ENCODE assay signal across 8 cellular contexts in genomic region chr1:16236495-16237342, GRCh38. TPM values are rescaled to one million over a fixed set of nuclear protein-coding genes. Genes with fewer than 3 reads are reported as not detected.
A peak's percentile ranks its signal among the peaks of the same experiment; 100 is the strongest.
DNase-seq lines count a peak whose midpoint lies in the region; ATAC-seq, FAIRE-seq and TF ChIP-seq lines count a peak whose summit lies in the region.

A gene with protein sequence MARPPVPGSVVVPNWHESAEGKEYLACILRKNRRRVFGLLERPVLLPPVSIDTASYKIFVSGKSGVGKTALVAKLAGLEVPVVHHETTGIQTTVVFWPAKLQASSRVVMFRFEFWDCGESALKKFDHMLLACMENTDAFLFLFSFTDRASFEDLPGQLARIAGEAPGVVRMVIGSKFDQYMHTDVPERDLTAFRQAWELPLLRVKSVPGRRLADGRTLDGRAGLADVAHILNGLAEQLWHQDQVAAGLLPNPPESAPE (minus strand): TSS chr1:16237183. CDS start chr1:16236742, 441 bp downstream.

- peak; percentile 74 for DNase-seq in AG04450 (ENCODE audit: low read depth, low spot score)
- peak; percentile 88 for DNase-seq in NCI-H226
- DNase-seq in activated CD4-positive, CD25-positive, alpha-beta regulatory T cell treated with anti-CD3 and anti-CD28 coated beads, Interleukin-2, amount 50 U/mL, for 16 hours (ENCODE audit: low read depth, low spot score) = peak; percentile 88
- DNase-seq in central memory CD8-positive, alpha-beta T cell (ENCODE audit: low spot score in 2 of 2) = peak; percentile 93
- DNase-seq in kidney = peak; percentile 98
- DNase-seq in stimulated activated CD4-positive, alpha-beta T cell treated with anti-CD3 and anti-CD28 coated beads, Interleukin-15, amount 100 ng/mL, for 24 hours = peak; percentile 97

- peaks cover 22% of the 10 kb centered on the region for H3K4me1 Mint-ChIP-seq in central memory CD8-positive, alpha-beta T cell

- H3K4me3 ChIP-seq in AG04450 (ENCODE audit: low read depth, low read length) (peak within 1 kb of the TSS; percentile 77), kidney (ENCODE audit: low read length in 2 of 2) (peak within 1 kb of the TSS; percentile 87 to 88)

- H3K9me3 ChIP-seq in AG04450 (ENCODE audit: control insufficient read depth, insufficient read depth, low read length) (peaks cover 6% of the 10 kb centered on the region; the same call in 1 of the 2 replicates), kidney (ENCODE audit: control insufficient read depth in 1 of 2, low read length in 2 of 2) (no peaks in the 10 kb centered on the region)

- TF ChIP-seq CTCF in AG04450 (IDR thresholded peaks at IDR 0.05; ENCODE audit: low read depth, low read length) = no peak
- TF ChIP-seq CTCF in kidney (IDR thresholded peaks at IDR 0.05; ENCODE audit: borderline replicate concordance, extremely low read depth, insufficient read depth) = peak; percentile 3

- H3K27ac ChIP-seq in AG04450 (ENCODE audit: low read depth, low read length) = peak within 1 kb of the TSS; percentile 78
- H3K27ac ChIP-seq in kidney (ENCODE audit: low read depth in 2 of 2, low read length in 2 of 2) = peak within 1 kb of the TSS; percentile 86 to 91

- POLR2A ChIA-PET in AG04450 (lab: Yijun Ruan, JAX) = interaction anchor here (0.6 kb wide), 1 partner anchor 20 kb away, joined by 3 read pairs; no protein-coding TSS in a partner anchor

- H3K27me3 Mint-ChIP-seq in central memory CD8-positive, alpha-beta T cell = no peaks in the 10 kb centered on the region

- H3K9me3 Mint-ChIP-seq in central memory CD8-positive, alpha-beta T cell = no peaks in the 10 kb centered on the region

- no peaks in the 10 kb centered on the region for H3K27me3 ChIP-seq in AG04450 (ENCODE audit: control insufficient read depth, insufficient read depth, low read length)

- ATAC-seq in GM19023 (IDR thresholded peaks at IDR 0.05; ENCODE audit: unreplicated experiment) = peak; percentile 79
- ATAC-seq in HG03175 (IDR thresholded peaks at IDR 0.05; ENCODE audit: unreplicated experiment) = peak; percentile 84
- peak; percentile 76 for ATAC-seq in central memory CD8-positive, alpha-beta T cell (replicated peaks; ENCODE audit: extremely low read depth, poor library complexity, severe bottlenecking)

- CTCF ChIA-PET in AG04450 (lab: Charles Lee) = interaction anchor here (0.9 to 2.2 kb wide), 3 partner anchors 116 to 154 kb away, joined by 4 to 8 read pairs (median 6); partner anchors contain the start of gene FBXO42

- peak within 1 kb of the TSS; percentile 87 to 98 for H3K9ac ChIP-seq in kidney (ENCODE audit: low read length in 2 of 2)

- H3K4me1 ChIP-seq in kidney (ENCODE audit: control insufficient read depth in 1 of 2, insufficient read depth in 1 of 2, low read depth in 1 of 2, low read length in 2 of 2) = peaks cover 0 to 13% of the 10 kb centered on the region in 2 donors

- no peaks in the 10 kb centered on the region for H3K36me3 ChIP-seq in kidney (ENCODE audit: control insufficient read depth in 1 of 2, insufficient read depth in 2 of 2, low read length in 2 of 2)

- peak within 1 kb of the TSS; percentile 94 for H3K27ac Mint-ChIP-seq in central memory CD8-positive, alpha-beta T cell (ENCODE audit: low read depth)

- peaks cover 22% of the 10 kb centered on the region for H3K36me3 Mint-ChIP-seq in central memory CD8-positive, alpha-beta T cell (ENCODE audit: insufficient read depth)

- FAIRE-seq in kidney (lab: Jason Lieb, UNC) = no peak

- peak within 1 kb of the TSS; percentile 89 for H3K4me3 Mint-ChIP-seq in central memory CD8-positive, alpha-beta T cell

- intact Hi-C loops in kidney (cut with DNase I) = no loop called here

RNA-seq across cellular contexts. Expression of the gene that starts here (rescaled TPM):
- polyA plus RNA-seq in AG04450 (2011; rRNA removed) = 3.6 and 5.7 TPM in 2 replicates
- polyA minus RNA-seq in AG04450 (2011; rRNA and poly(A)+ RNA removed) = 8.2 and 11.6 TPM in 2 replicates
- 9.4 TPM for total RNA-seq in kidney
- 7.9 TPM for polyA plus RNA-seq in kidney (ENCODE audit: insufficient read depth, low read depth, low replicate concordance)

Comparison
In these comparisons a context has a peak if more than half of its experiments do, and no peak if none do; other contexts are left out.
1. Peak in every context shown above with its lines: DNase-seq, ATAC-seq, H3K4me3 ChIP-seq and H3K27ac ChIP-seq.